ENCODE assay signal across 8 cellular contexts in genomic region chr12:123384994-123385376, GRCh38. TPM values are rescaled to one million over a fixed set of nuclear protein-coding genes. Genes with fewer than 3 reads are reported as not detected.
DNase-seq lines count a peak whose midpoint lies in the region; ATAC-seq, FAIRE-seq and TF ChIP-seq lines count a peak whose summit lies in the region.

No MANE protein-coding gene starts in this region.

- H3K36me3 ChIP-seq in SU-DHL-6 (ENCODE audit: low read length) (no peaks in the 10 kb centered on the region), smooth muscle cell (ENCODE audit: low read depth) (no peaks in the 10 kb centered on the region)

- H3K9me2 ChIP-seq in SU-DHL-6 (replicated peaks; ENCODE audit: insufficient read depth, low read length), result no peaks in the 10 kb centered on the region

- DNase-seq in DMS53 (lab: John Stamatoyannopoulos, UW), result peak; percentile 46
- DNase-seq in DMS53 treated with DMSO at 0.1 percent for 48 hours (lab: John Stamatoyannopoulos, UW; ENCODE audit: unreplicated experiment), result no peak
- peak in 1 of 2 donors; percentile 80 for DNase-seq in foreskin fibroblast
- no peak for DNase-seq in smooth muscle cell (lab: John Stamatoyannopoulos, UW; ENCODE audit: unreplicated experiment)
- no peak for DNase-seq in SIG-M5 (lab: John Stamatoyannopoulos, UW)
- no peak for DNase-seq in GM19239 (ENCODE audit: insufficient read length, low spot score)

- no peak for FAIRE-seq in GM19239 (lab: Jason Lieb, UNC)

- H3K9me3 ChIP-seq in SU-DHL-6 (ENCODE audit: insufficient read depth, low read length), result no peaks in the 10 kb centered on the region
- H3K9me3 ChIP-seq in smooth muscle cell (replicated peaks; ENCODE audit: low read depth), result no peaks in the 10 kb centered on the region

- H3K79me2 ChIP-seq in SU-DHL-6 (ENCODE audit: insufficient read depth, low read length) (peaks cover 2% of the 10 kb centered on the region; the same call in 1 of the 2 replicates), smooth muscle cell (ENCODE audit: low read depth) (peaks cover 35% of the 10 kb centered on the region)

- no peak overlapping the region for H3K27ac ChIP-seq in SU-DHL-6 (ENCODE audit: low read depth, low read length)
- peak overlapping the region; percentile 43 for H3K27ac ChIP-seq in smooth muscle cell (ENCODE audit: low read depth)

- TF ChIP-seq CTCF in SU-DHL-6 (IDR thresholded peaks at IDR 0.05; ENCODE audit: insufficient read depth, low read length, poor library complexity, severe bottlenecking), result no peak
- TF ChIP-seq CTCF in foreskin fibroblast (IDR thresholded peaks at IDR 0.05; ENCODE audit: low read depth, low read length), result no peak
- no peak for TF ChIP-seq CTCF in smooth muscle cell (IDR thresholded peaks at IDR 0.05; ENCODE audit: borderline replicate concordance, insufficient read depth, poor library complexity, severe bottlenecking)

- H3K27me3 ChIP-seq in SU-DHL-6 (ENCODE audit: low read length) (no peaks in the 10 kb centered on the region), smooth muscle cell (ENCODE audit: low read depth) (no peaks in the 10 kb centered on the region)

- peaks cover 16% of the 10 kb centered on the region for H3F3A ChIP-seq in SU-DHL-6 (ENCODE audit: insufficient read depth)
- peaks cover 5% of the 10 kb centered on the region for H3F3A ChIP-seq in smooth muscle cell (ENCODE audit: low read depth)

- H3K4me2 ChIP-seq in SU-DHL-6 (ENCODE audit: low read depth, low read length, poor library complexity, severe bottlenecking) (peak overlapping the region; percentile 85), smooth muscle cell (peak overlapping the region; percentile 99)

- H3K9ac ChIP-seq in SU-DHL-6 (ENCODE audit: low read length) (peak overlapping the region; percentile 68), smooth muscle cell (ENCODE audit: low read depth) (peak overlapping the region; percentile 71)

- no peak overlapping the region for H2AFZ ChIP-seq in SU-DHL-6 (ENCODE audit: low read depth, low read length, severe bottlenecking)
- peak overlapping the region; percentile 89 for H2AFZ ChIP-seq in smooth muscle cell (ENCODE audit: low read depth)

- ATAC-seq in HG03095 (IDR thresholded peaks at IDR 0.05; ENCODE audit: unreplicated experiment), result no peak

- H3K4me3 ChIP-seq in SU-DHL-6 (ENCODE audit: insufficient read depth, low read length, poor library complexity, severe bottlenecking) (peak overlapping the region; percentile 81), foreskin fibroblast (ENCODE audit: low read depth in 1 of 2, low read length in 2 of 2) (peak overlapping the region; percentile 86 to 89), smooth muscle cell (peak overlapping the region; percentile 90)

- H4K20me1 ChIP-seq in SU-DHL-6 (ENCODE audit: low read depth, low read length), result no peaks in the 10 kb centered on the region
- peaks cover 4% of the 10 kb centered on the region for H4K20me1 ChIP-seq in smooth muscle cell (ENCODE audit: low read depth)

- WGBS in smooth muscle cell (ENCODE audit: low lambda C conversion rate), result 0% methylated on average over 1 of the region's 1 CpG

- peaks cover 8% of the 10 kb centered on the region for H3K4me1 ChIP-seq in smooth muscle cell (ENCODE audit: low read depth)

RNA-seq across cellular contexts. Expression of gene KMT5A, which starts 1.1 kb away (rescaled TPM):
- total RNA-seq in smooth muscle cell, result 19.9 and 23.8 TPM in 2 replicates
- polyA plus RNA-seq in smooth muscle cell, result 15.4 and 17.9 TPM in 2 replicates

RNA-seq across cellular contexts. Expression of gene SBNO1, which starts 20.3 kb away (rescaled TPM):
- 24.5 and 28.9 TPM in 2 replicates for total RNA-seq in smooth muscle cell
- polyA plus RNA-seq in smooth muscle cell, result 14.6 and 15.5 TPM in 2 replicates

RNA-seq across cellular contexts. Expression of gene RILPL2, which starts 51.5 kb away (rescaled TPM):
- total RNA-seq in smooth muscle cell, result 0.31 and 0.85 TPM in 2 replicates
- polyA plus RNA-seq in smooth muscle cell, result 2.2 TPM in 2 replicates
